27 cellular contexts compared by ENCODE assay signal in genomic region chr4:127335732-127336131, GRCh38.
"Had no signal": no experiment of that assay in that cellular context is flagged by ENCODE, and none has a peak within 500 bp of the region (broad histone marks: within the 10 kb centered on the region; RNA-seq: fewer than 3 reads in every experiment).

No MANE protein-coding gene starts in this region.

- H3K4me1 ChIP-seq: parathyroid adenoma, psoas muscle, right lobe of liver, sigmoid colon, suprapubic skin, testis, tibial artery, transverse colon, vagina had no signal

- DNase-seq: naive thymus-derived CD8-positive, alpha-beta T cell; nephron progenitor cell; nucleus accumbens; ovary; posterior cingulate gyrus; psoas muscle; right cardiac atrium; right lobe of liver; sigmoid colon; small intestine; stimulated activated CD4-positive, alpha-beta T cell treated with anti-CD3 and anti-CD28 coated beads, Interleukin-15, amount 100 ng/mL, for 24 hours; stimulated activated CD4-positive, alpha-beta T cell treated with anti-CD3 and anti-CD28 coated beads, Interleukin-4, amount 100 ng/mL, for 1 hour; stimulated activated CD4-positive, alpha-beta T cell treated with anti-CD3 and anti-CD28 coated beads, Interleukin-4, amount 100 ng/mL, for 4 hours; stimulated activated CD8-positive, alpha-beta memory T cell treated with anti-CD3 and anti-CD28 coated beads, Interleukin-4, amount 100 ng/mL, for 48 hours; stimulated activated naive CD4-positive, alpha-beta T cell; stimulated activated naive CD8-positive, alpha-beta T cell treated with anti-CD3 and anti-CD28 coated beads, Interleukin-15, amount 100 ng/mL, for 72 hours; stimulated activated naive CD8-positive, alpha-beta T cell treated with anti-CD3 and anti-CD28 coated beads, Interleukin-15, Interleukin-2, amounts not matched to agents 100 U/mL and 50 U/mL, for 24 hours; substantia nigra; testis; tibial artery; transverse colon had no signal

- H3K36me3 ChIP-seq: neutrophil, ovary, right lobe of liver, sigmoid colon, suprapubic skin, tibial artery, transverse colon, vagina had no signal

- H3K9me3 ChIP-seq: neutrophil, ovary, psoas muscle, right lobe of liver, suprapubic skin, testis, tibial artery, transverse colon, vagina had no signal

- H3K4me3 ChIP-seq: ovary, psoas muscle, right lobe of liver, sigmoid colon, suprapubic skin, testis, tibial artery, transverse colon, vagina had no signal

- ATAC-seq: naive thymus-derived CD8-positive, alpha-beta T cell; natural killer cell treated with Interleukin-12 subunit alpha and Interleukin-12 subunit beta and Interleukin-15 and Interleukin-18, amount 100 ng/mL, for 72 hours; psoas muscle; right cardiac atrium; right lobe of liver; stimulated activated memory B cell treated with anti-CD40 and anti-IgM and Interleukin-4, amounts not matched to agents 10 μg/mL and 1 μg/mL and 100 μg/mL, for 72 hours; stimulated activated naive CD8-positive, alpha-beta T cell treated with anti-CD3 and anti-CD28 coated beads, Interleukin-15, amount 100 ng/mL, for 72 hours; stimulated activated naive CD8-positive, alpha-beta T cell treated with anti-CD3 and anti-CD28 coated beads, Interleukin-15, Interleukin-2, amounts not matched to agents 100 U/mL and 50 U/mL, for 24 hours had no signal

- H3K27me3 ChIP-seq: neutrophil, ovary, right lobe of liver, sigmoid colon, suprapubic skin, testis, tibial artery, transverse colon, vagina had no signal

- H3K27ac ChIP-seq: neutrophil, ovary, parathyroid adenoma, psoas muscle, right lobe of liver, sigmoid colon, suprapubic skin, testis, tibial artery, transverse colon, vagina had no signal
